29 cellular contexts compared by ENCODE assay signal in the genomic region with DNA sequence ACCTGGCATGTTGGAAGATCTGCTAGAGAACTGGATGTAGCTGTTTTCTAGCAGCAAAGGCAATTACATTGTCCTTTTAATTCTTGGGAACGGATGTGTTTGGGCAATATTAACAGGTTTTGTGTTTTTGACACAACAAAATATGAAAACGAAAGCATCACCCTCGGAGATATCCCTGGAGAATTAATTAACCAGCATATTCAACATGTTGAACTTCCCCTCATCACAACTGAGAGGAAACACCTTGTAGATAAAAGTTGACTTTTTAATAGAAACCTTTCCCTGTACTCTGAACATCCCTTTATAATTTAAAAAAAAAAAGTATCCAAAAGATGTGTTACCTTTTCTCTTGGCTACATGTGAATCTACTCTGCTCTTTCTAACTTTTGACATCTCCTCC. TPM values are rescaled to one million over a fixed set of nuclear protein-coding genes. Genes with fewer than 3 reads are reported as not detected.
"Had no signal": no experiment of that assay in that cellular context is flagged by ENCODE, and none has a peak within 500 bp of the region (broad histone marks: within the 10 kb centered on the region; RNA-seq: fewer than 3 reads in every experiment).

No MANE protein-coding gene starts in this region.

- H3K4me1 Mint-ChIP-seq: activated CD4-positive, alpha-beta memory T cell treated with anti-CD3 and anti-CD28 coated beads, Interleukin-2, amount 10 ng/mL, durations not matched to agents 7 days and 5 days; activated CD4-positive, alpha-beta T cell treated with anti-CD3 and anti-CD28 coated beads, Interleukin-2, amount 10 ng/mL, durations not matched to agents 7 days and 5 days; activated naive CD4-positive, alpha-beta T cell treated with anti-CD3 and anti-CD28 coated beads, Interleukin-2, amount 50 U/mL, for 24 hours; activated T-helper 17 cell treated with anti-CD3 and anti-CD28 coated beads, Interleukin-2, amount 50 U/mL, for 72 hours; central memory CD8-positive, alpha-beta T cell; natural killer cell had no signal

- H3K9me3 Mint-ChIP-seq: activated CD4-positive, alpha-beta memory T cell treated with anti-CD3 and anti-CD28 coated beads, Interleukin-2, amount 10 ng/mL, durations not matched to agents 7 days and 5 days; activated CD4-positive, alpha-beta T cell treated with anti-CD3 and anti-CD28 coated beads, Interleukin-2, amount 10 ng/mL, durations not matched to agents 7 days and 5 days; activated naive CD4-positive, alpha-beta T cell treated with anti-CD3 and anti-CD28 coated beads, Interleukin-2, amount 50 U/mL, for 24 hours; activated naive CD8-positive, alpha-beta T cell treated with anti-CD3 and anti-CD28 coated beads, Interleukin-2, amount 50 U/mL, for 24 hours; activated T-cell treated with anti-CD3 and anti-CD28 coated beads, Interleukin-2, amount 50 U/mL, for 4 hours; activated T-helper 17 cell treated with anti-CD3 and anti-CD28 coated beads, Interleukin-2, amount 50 U/mL, for 72 hours; central memory CD8-positive, alpha-beta T cell; natural killer cell; stimulated activated naive B cell treated with anti-CD40 and anti-IgM and Interleukin-4, amounts not matched to agents 10 μg/mL and 1 μg/mL and 100 μg/mL, for 72 hours; T-helper 1 cell treated with Interleukin-12 subunit alpha and Interleukin-12 subunit beta and Interleukin-4 antibody, amounts not matched to agents 30 μg/mL and 1 μg/mL, for 36 hours had no signal

- H3K4me3 Mint-ChIP-seq: activated CD4-positive, alpha-beta memory T cell treated with anti-CD3 and anti-CD28 coated beads, Interleukin-2, amount 10 ng/mL, durations not matched to agents 7 days and 5 days; activated CD4-positive, alpha-beta T cell treated with anti-CD3 and anti-CD28 coated beads, Interleukin-2, amount 10 ng/mL, durations not matched to agents 7 days and 5 days; activated naive CD4-positive, alpha-beta T cell treated with anti-CD3 and anti-CD28 coated beads, Interleukin-2, amount 50 U/mL, for 24 hours; activated naive CD8-positive, alpha-beta T cell treated with anti-CD3 and anti-CD28 coated beads, Interleukin-2, amount 50 U/mL, for 24 hours; activated T-cell treated with anti-CD3 and anti-CD28 coated beads, Interleukin-2, amount 50 U/mL, for 4 hours; activated T-helper 17 cell treated with anti-CD3 and anti-CD28 coated beads, Interleukin-2, amount 50 U/mL, for 72 hours; central memory CD8-positive, alpha-beta T cell; natural killer cell; stimulated activated naive B cell treated with anti-CD40 and anti-IgM and Interleukin-4, amounts not matched to agents 10 μg/mL and 1 μg/mL and 100 μg/mL, for 72 hours; T-helper 1 cell treated with Interleukin-12 subunit alpha and Interleukin-12 subunit beta and Interleukin-4 antibody, amounts not matched to agents 30 μg/mL and 1 μg/mL, for 36 hours had no signal

- H3K27ac Mint-ChIP-seq: activated CD4-positive, alpha-beta memory T cell treated with anti-CD3 and anti-CD28 coated beads, Interleukin-2, amount 10 ng/mL, durations not matched to agents 7 days and 5 days; activated CD4-positive, alpha-beta T cell treated with anti-CD3 and anti-CD28 coated beads, Interleukin-2, amount 10 ng/mL, durations not matched to agents 7 days and 5 days; activated naive CD4-positive, alpha-beta T cell treated with anti-CD3 and anti-CD28 coated beads, Interleukin-2, amount 50 U/mL, for 24 hours; activated naive CD8-positive, alpha-beta T cell treated with anti-CD3 and anti-CD28 coated beads, Interleukin-2, amount 50 U/mL, for 24 hours; activated T-helper 17 cell treated with anti-CD3 and anti-CD28 coated beads, Interleukin-2, amount 50 U/mL, for 72 hours; natural killer cell; stimulated activated naive B cell treated with anti-CD40 and anti-IgM and Interleukin-4, amounts not matched to agents 10 μg/mL and 1 μg/mL and 100 μg/mL, for 72 hours; T-helper 1 cell treated with Interleukin-12 subunit alpha and Interleukin-12 subunit beta and Interleukin-4 antibody, amounts not matched to agents 30 μg/mL and 1 μg/mL, for 36 hours had no signal

- H3K36me3 ChIP-seq: stomach, suprapubic skin, tibial artery had no signal

- H3K27ac ChIP-seq: epithelial cell of prostate, stomach, suprapubic skin, tibial artery, VCaP had no signal

- ATAC-seq: activated CD4-positive, CD25-positive, alpha-beta regulatory T cell treated with anti-CD3 and anti-CD28 coated beads, Interleukin-2, amount 50 U/mL, for 24 hours; activated naive CD8-positive, alpha-beta T cell treated with anti-CD3 and anti-CD28 coated beads, Interleukin-2, amount 50 U/mL, for 24 hours; activated T-cell treated with anti-CD3 and anti-CD28 coated beads, Interleukin-2, amount 50 U/mL, for 4 hours; activated T-helper 17 cell treated with anti-CD3 and anti-CD28 coated beads, Interleukin-2, amount 50 U/mL, for 72 hours; natural killer cell; right cardiac atrium; stimulated activated naive B cell treated with anti-CD40 and anti-IgM and Interleukin-4, amounts not matched to agents 10 μg/mL and 1 μg/mL and 100 μg/mL, for 72 hours had no signal

- H3K27me3 Mint-ChIP-seq: stimulated activated naive B cell treated with anti-CD40 and anti-IgM and Interleukin-4, amounts not matched to agents 10 μg/mL and 1 μg/mL and 100 μg/mL, for 72 hours had no signal

- DNase-seq: activated CD4-positive, alpha-beta memory T cell treated with anti-CD3 and anti-CD28 coated beads, Interleukin-2, amount 10 ng/mL, durations not matched to agents 7 days and 5 days; activated CD4-positive, alpha-beta T cell treated with anti-CD3 and anti-CD28 coated beads, Interleukin-2, amount 10 ng/mL, durations not matched to agents 7 days and 5 days; activated gamma-delta T cell treated with Interleukin-2 at 50 U/mL for 16 hours; activated naive CD8-positive, alpha-beta T cell treated with anti-CD3 and anti-CD28 coated beads, Interleukin-2, amount 50 U/mL, for 24 hours; activated T-cell treated with anti-CD3 and anti-CD28 coated beads, Interleukin-2, amount 50 U/mL, for 4 hours; dermis blood vessel endothelial cell; effector CD4-positive, alpha-beta T cell; hippocampal formation; natural killer cell; posterior cingulate gyrus; right cardiac atrium; stimulated activated CD4-positive, alpha-beta T cell treated with anti-CD3 and anti-CD28 coated beads, Interleukin-15, amount 100 ng/mL, for 24 hours; stimulated activated CD4-positive, alpha-beta T cell treated with anti-CD3 and anti-CD28 coated beads, Interleukin-2, amount 100 ng/mL, for 24 hours; stimulated activated naive B cell treated with anti-CD40 and anti-IgM and Interleukin-4, amounts not matched to agents 10 μg/mL and 1 μg/mL and 100 μg/mL, for 72 hours; stomach; T-helper 9 cell; tibial artery had no signal

- H3K4me3 ChIP-seq: stomach, suprapubic skin, tibial artery had no signal

- H3K9me3 ChIP-seq: stomach, suprapubic skin, tibial artery had no signal

- H3K27me3 ChIP-seq: stomach, suprapubic skin, tibial artery had no signal

- H3K4me1 ChIP-seq: suprapubic skin, tibial artery had no signal

- FAIRE-seq: bronchial epithelial cell, endometrium, frontal cortex, TTC549 had no signal

- H3K36me3 Mint-ChIP-seq: natural killer cell had no signal

RNA-seq across cellular contexts. Expression of gene SEMA6A, which starts 13.0 kb away (rescaled TPM):
- total RNA-seq: activated CD4-positive, alpha-beta T cell treated with anti-CD3 and anti-CD28 coated beads, Interleukin-2, amount 10 ng/mL, durations not matched to agents 7 days and 5 days; natural killer cell had no signal
